ENCODE assay signal across 24 cellular contexts in the genomic region with DNA sequence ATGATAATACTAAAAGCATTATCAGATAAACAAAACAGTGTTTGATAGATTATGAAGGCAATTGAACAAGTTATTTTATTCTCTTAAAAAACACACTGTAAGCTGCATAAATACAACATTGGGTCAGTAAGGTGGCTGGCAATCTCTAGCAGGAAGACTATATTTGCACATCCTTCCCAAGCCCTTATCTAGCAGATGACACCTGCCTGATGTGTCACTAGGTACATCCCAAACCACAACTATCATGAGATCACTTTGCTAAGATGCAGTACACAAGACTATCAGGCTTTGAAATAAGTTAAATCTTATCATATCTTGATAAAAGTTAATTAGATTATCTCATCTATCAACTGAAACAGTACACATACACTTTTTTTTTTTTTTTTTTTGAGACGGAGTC.
DNase-seq lines count a peak whose midpoint lies in the region; ATAC-seq and TF ChIP-seq lines count a peak whose summit lies in the region.
"Had no signal": no experiment of that assay in that cellular context is flagged by ENCODE, and none has a peak within 500 bp of the region (broad histone marks: within the 10 kb centered on the region; RNA-seq: fewer than 3 reads in every experiment).

No MANE protein-coding gene starts in this region.

- DNase-seq in DMS 273 (lab: John Stamatoyannopoulos, UW; ENCODE audit: unreplicated experiment) (peak; percentile 34), DMS 273 treated with DMSO at 0.1 percent for 48 hours (lab: John Stamatoyannopoulos, UW) (no peak), DMS53 treated with DMSO at 0.1 percent for 48 hours (lab: John Stamatoyannopoulos, UW; ENCODE audit: unreplicated experiment) (peak; percentile 48), NCI-H69 (lab: John Stamatoyannopoulos, UW) (peak; percentile 39), epithelial cell of esophagus (ENCODE audit: low read depth) (peak; percentile 2), NCI-H2196 treated with DMSO at 0.1 percent for 48 hours (lab: John Stamatoyannopoulos, UW; ENCODE audit: unreplicated experiment) (no peak)
- DNase-seq: Calu3; CD8-positive, alpha-beta T cell; DMS79; EL; GF-D8; GOT3; Kasumi-1; MV-4-11; NCI-H1105; NCI-H1436 treated with DMSO at 0.1 percent for 48 hours; NCI-H187 treated with DMSO at 0.1 percent for 48 hours; NCI-H2227 treated with DMSO at 0.1 percent for 48 hours; NCI-H774; SIG-M5; T-cell had no signal

- ATAC-seq in GM19467 (IDR thresholded peaks at IDR 0.05; ENCODE audit: unreplicated experiment) = no peak
- no peak for ATAC-seq in HG03108 (IDR thresholded peaks at IDR 0.05; ENCODE audit: unreplicated experiment)
- ATAC-seq: CD8-positive, alpha-beta T cell; T-cell had no signal

- H3K4me3 ChIP-seq in epithelial cell of esophagus (ENCODE audit: low read length) = no peak overlapping the region
- H3K4me3 ChIP-seq: HAP-1 had no signal

- TF ChIP-seq CTCF in epithelial cell of esophagus (IDR thresholded peaks at IDR 0.05; ENCODE audit: insufficient read depth, low read depth, low read length, missing control alignments) = no peak

Comparison
In these comparisons a context has a peak if more than half of its experiments do, and no peak if none do; other contexts are left out.
1. DNase-seq: peak in DMS 273 (single experiment), DMS53 treated with DMSO at 0.1 percent for 48 hours (single experiment), NCI-H69 (single experiment) and epithelial cell of esophagus (single experiment); none in DMS 273 treated with DMSO at 0.1 percent for 48 hours (single experiment) and NCI-H2196 treated with DMSO at 0.1 percent for 48 hours (single experiment).